In genomic region chr4:110614981-110615365, GRCh38 we compare ENCODE assay signal across 25 cellular contexts. TPM values are rescaled to one million over a fixed set of nuclear protein-coding genes. Genes with fewer than 3 reads are reported as not detected.
DNase-seq lines count a peak whose midpoint lies in the region; TF ChIP-seq lines count a peak whose summit lies in the region.
"Had no signal": no experiment of that assay in that cellular context is flagged by ENCODE, and none has a peak within 500 bp of the region (broad histone marks: within the 10 kb centered on the region; RNA-seq: fewer than 3 reads in every experiment).

No MANE protein-coding gene starts in this region.

- no peaks in the 10 kb centered on the region for H3F3A ChIP-seq in neural cell (ENCODE audit: insufficient read depth, low read length, poor library complexity, severe bottlenecking)

- no peak overlapping the region for H3K9ac ChIP-seq in neural cell (ENCODE audit: low read length)

- H3K9me3 Mint-ChIP-seq in IgD-negative memory B cell (peaks cover 0 to 8% (median 0%) of the 10 kb centered on the region in 3 donors), glutamatergic neuron (ENCODE audit: unreplicated experiment) (peaks cover 22% of the 10 kb centered on the region)
- H3K9me3 Mint-ChIP-seq: activated T-helper 2 cell treated with anti-CD3 and anti-CD28 coated beads, Interferon-gamma antibody, Interleukin-2, Interleukin-4, amounts not matched to agents 10 μg/mL and 5 μg/mL and 100 μg/mL, durations not matched to agents 14 hours and 24 hours and 36 hours; effector memory CD8-positive, alpha-beta T cell had no signal

- H3K27ac Mint-ChIP-seq in IgD-negative memory B cell (peak overlapping the region; percentile 70 to 88 (median 78)), glutamatergic neuron (ENCODE audit: unreplicated experiment) (no peak overlapping the region)
- H3K27ac Mint-ChIP-seq: activated naive CD8-positive, alpha-beta T cell treated with anti-CD3 and anti-CD28 coated beads, Interleukin-2, amount 50 U/mL, for 24 hours; activated T-helper 2 cell treated with anti-CD3 and anti-CD28 coated beads, Interferon-gamma antibody, Interleukin-2, Interleukin-4, amounts not matched to agents 10 μg/mL and 5 μg/mL and 100 μg/mL, durations not matched to agents 14 hours and 24 hours and 36 hours; effector memory CD8-positive, alpha-beta T cell had no signal

- H3K79me2 ChIP-seq in neural cell (replicated peaks; ENCODE audit: insufficient read depth, low read length), result no peaks in the 10 kb centered on the region

- no peaks in the 10 kb centered on the region for H3K9me3 ChIP-seq in neural cell (ENCODE audit: low read length)
- H3K9me3 ChIP-seq: upper lobe of left lung had no signal

- H4K20me1 ChIP-seq in neural cell (ENCODE audit: insufficient read depth), result no peaks in the 10 kb centered on the region

- H3K36me3 Mint-ChIP-seq in IgD-negative memory B cell (peaks cover 2% of the 10 kb centered on the region), glutamatergic neuron (ENCODE audit: unreplicated experiment) (no peaks in the 10 kb centered on the region)

- DNase-seq in ELF-1 (ENCODE audit: low read depth, low spot score) (peak; percentile 76), NCI-H2196 treated with DMSO at 0.1 percent for 48 hours (lab: John Stamatoyannopoulos, UW; ENCODE audit: unreplicated experiment) (no peak), glutamatergic neuron (no peak), ureter (ENCODE audit: low spot score) (no peak)
- DNase-seq in stimulated activated CD4-positive, alpha-beta T cell treated with anti-CD3 and anti-CD28 coated beads, Interleukin-4, amount 100 ng/mL, for 24 hours, result no peak
- DNase-seq: activated CD4-positive, alpha-beta T cell treated with anti-CD3 and anti-CD28 coated beads for 4 hours; activated naive CD8-positive, alpha-beta T cell treated with anti-CD3 and anti-CD28 coated beads, Interleukin-2, amount 50 U/mL, for 24 hours; body of pancreas; effector memory CD8-positive, alpha-beta T cell; esophagus squamous epithelium; NCI-H1092 treated with DMSO at 0.1 percent for 48 hours; NCI-H2029; NCI-H446; right cardiac atrium; SHP77; stimulated activated CD4-positive, alpha-beta T cell treated with anti-CD3 and anti-CD28 coated beads, Interleukin-15, amount 100 ng/mL, for 24 hours; stimulated activated CD8-positive, alpha-beta memory T cell treated with anti-CD3 and anti-CD28 coated beads, Interleukin-4, amount 100 ng/mL, for 48 hours; SW 1271; upper lobe of left lung had no signal

- no peak overlapping the region for H3K4me2 ChIP-seq in neural cell (ENCODE audit: low read length)

- H2AFZ ChIP-seq in neural cell (ENCODE audit: low read depth, low read length), result no peak overlapping the region

- H3K36me3 ChIP-seq in neural cell (ENCODE audit: insufficient read depth, low read length), result no peaks in the 10 kb centered on the region
- H3K36me3 ChIP-seq: esophagus squamous epithelium, upper lobe of left lung had no signal

- H3K4me3 ChIP-seq in iPS-11a (ENCODE audit: low read depth, low read length), result peak overlapping the region; percentile 51
- H3K4me3 ChIP-seq in neural cell (ENCODE audit: low read length), result no peak overlapping the region
- H3K4me3 ChIP-seq: body of pancreas, esophagus squamous epithelium, upper lobe of left lung had no signal

- H3K4me3 Mint-ChIP-seq in IgD-negative memory B cell, result peak overlapping the region in 2 of 4 donors; percentile 72 to 81
- no peak overlapping the region for H3K4me3 Mint-ChIP-seq in glutamatergic neuron (ENCODE audit: unreplicated experiment)
- H3K4me3 Mint-ChIP-seq: activated naive CD8-positive, alpha-beta T cell treated with anti-CD3 and anti-CD28 coated beads, Interleukin-2, amount 50 U/mL, for 24 hours had no signal

- H3K4me1 Mint-ChIP-seq in IgD-negative memory B cell (peaks cover 0 to 4% (median 3%) of the 10 kb centered on the region in 3 donors), glutamatergic neuron (ENCODE audit: low read depth, unreplicated experiment) (peaks cover 10% of the 10 kb centered on the region)

- no peak for TF ChIP-seq RAD21 in neural cell (conservative IDR thresholded peaks at IDR 0.05)

- H3K27me3 ChIP-seq in neural cell (ENCODE audit: insufficient read depth, low read depth, low read length), result peaks cover 100% of the 10 kb centered on the region

- TF ChIP-seq CTCF in neural cell (IDR thresholded peaks at IDR 0.05; ENCODE audit: poor library complexity, severe bottlenecking) (no peak), glutamatergic neuron (IDR thresholded peaks at IDR 0.05; ENCODE audit: partially characterized antibody, unreplicated experiment) (no peak)

- TF ChIP-seq EP300 in neural cell (conservative IDR thresholded peaks at IDR 0.05; ENCODE audit: poor library complexity, severe bottlenecking), result no peak

- no peaks in the 10 kb centered on the region for H3K9me2 ChIP-seq in neural cell (ENCODE audit: insufficient read depth, low read length)

- H3K27ac ChIP-seq in neural cell (ENCODE audit: low read length), result no peak overlapping the region
- H3K27ac ChIP-seq: body of pancreas, esophagus squamous epithelium, upper lobe of left lung had no signal

- H3K27me3 Mint-ChIP-seq in IgD-negative memory B cell (peaks cover 77% of the 10 kb centered on the region), glutamatergic neuron (ENCODE audit: unreplicated experiment) (peaks cover 61% of the 10 kb centered on the region)

TF ChIP-seq in neural cell, 6 proteins besides CTCF, POLR2A, EP300 and RAD21:
- TF ChIP-seq REST (IDR thresholded peaks at IDR 0.05; ENCODE audit: borderline replicate concordance) (no peak), SMC3 (conservative IDR thresholded peaks at IDR 0.05; ENCODE audit: poor library complexity) (no peak), EZH2 (IDR thresholded peaks at IDR 0.05; ENCODE audit: borderline replicate concordance, insufficient read depth, low read length, poor library complexity, severe bottlenecking) (peak; percentile 50), MXI1 (conservative IDR thresholded peaks at IDR 0.05; ENCODE audit: poor library complexity, severe bottlenecking) (no peak), TAF1 (IDR thresholded peaks at IDR 0.05; ENCODE audit: low read depth) (no peak), POLR2AphosphoS5 (IDR thresholded peaks at IDR 0.05) (no peak)

RNA-seq across cellular contexts. Expression of gene PITX2, which starts 7.9 kb away (rescaled TPM):
- not detected for polyA plus RNA-seq in IgD-negative memory B cell
- not detected in 2 replicates for polyA plus RNA-seq in neural cell
- polyA minus RNA-seq in neural cell, result not detected in 2 replicates
- 1.3 TPM for total RNA-seq in glutamatergic neuron (ENCODE audit: unreplicated experiment)
- total RNA-seq in ureter, result not detected
- total RNA-seq: activated T-helper 2 cell treated with anti-CD3 and anti-CD28 coated beads, Interferon-gamma antibody, Interleukin-2, Interleukin-4, amounts not matched to agents 10 μg/mL and 5 μg/mL and 100 μg/mL, durations not matched to agents 14 hours and 24 hours and 36 hours; body of pancreas; glomerular endothelial cell; HepG2 had no signal
- polyA plus RNA-seq: HepG2 had no signal
